1 cellular context compared by ENCODE assay signal in genomic region chr16:22347100-22347820, GRCh38.
TF ChIP-seq lines count a peak whose summit lies in the region.

No MANE protein-coding gene starts in this region.

TF ChIP-seq in HepG2, 621 proteins besides CTCF, POLR2A, EP300 and RAD21:
- TF ChIP-seq TBX3 (IDR thresholded peaks at IDR 0.05; ENCODE audit: borderline replicate concordance) (no peak), ZNF687 (CRISPR knock-in tag; IDR thresholded peaks at IDR 0.05) (peak; percentile 28; the same call in 1 of the 2 replicates), TFE3 (CRISPR knock-in tag; IDR thresholded peaks at IDR 0.05) (no peak), KLF13 (CRISPR knock-in tag; IDR thresholded peaks at IDR 0.05) (no peak), CCDC6 (CRISPR knock-in tag; IDR thresholded peaks at IDR 0.05) (no peak), ZNF501 (CRISPR knock-in tag; IDR thresholded peaks at IDR 0.05) (0 out of 2 replicates have a peak, but pooled peaks have one; percentile 12), ZNF768 (CRISPR knock-in tag; IDR thresholded peaks at IDR 0.05) (0 out of 2 replicates have a peak, but pooled peaks have one; percentile 38), ZNF567 (CRISPR knock-in tag; IDR thresholded peaks at IDR 0.05; ENCODE audit: borderline replicate concordance) (no peak), NFKB2 (CRISPR knock-in tag; IDR thresholded peaks at IDR 0.05; ENCODE audit: borderline replicate concordance) (no peak), AGO2 (optimal IDR thresholded peaks at IDR 0.05; ENCODE audit: low read depth, low read length) (peak; percentile 51), CREB3 (CRISPR knock-in tag; IDR thresholded peaks at IDR 0.05) (no peak), BHLHE40 (IDR thresholded peaks at IDR 0.05; ENCODE audit: low read length) (no peak), ZNF850 (CRISPR knock-in tag; conservative IDR thresholded peaks at IDR 0.05) (no peak), CC2D1A (CRISPR knock-in tag; IDR thresholded peaks at IDR 0.05) (no peak), DDIT3 (CRISPR knock-in tag; IDR thresholded peaks at IDR 0.05) (no peak), NR2C2 (CRISPR knock-in tag; IDR thresholded peaks at IDR 0.05; ENCODE audit: borderline replicate concordance) (no peak), ZNF563 (CRISPR knock-in tag; IDR thresholded peaks at IDR 0.05) (no peak), GABPA (IDR thresholded peaks at IDR 0.05; ENCODE audit: low read depth, low read length) (no peak), GABPA (CRISPR knock-in tag; IDR thresholded peaks at IDR 0.05; ENCODE audit: low read depth) (no peak), KLF9 (CRISPR knock-in tag; IDR thresholded peaks at IDR 0.05; ENCODE audit: low read depth) (no peak), TEAD3 (CRISPR knock-in tag; optimal IDR thresholded peaks at IDR 0.05; ENCODE audit: borderline replicate concordance) (peak; percentile 15), ZSCAN22 (CRISPR knock-in tag; IDR thresholded peaks at IDR 0.05) (no peak), PRMT3 (CRISPR knock-in tag; IDR thresholded peaks at IDR 0.05; ENCODE audit: borderline replicate concordance, low read depth) (no peak), ZC3H4 (CRISPR knock-in tag; IDR thresholded peaks at IDR 0.05; ENCODE audit: borderline replicate concordance) (no peak), SIN3B (IDR thresholded peaks at IDR 0.05; ENCODE audit: low read length) (no peak), FOXO1 (CRISPR knock-in tag; IDR thresholded peaks at IDR 0.05) (0 out of 2 replicates have a peak, but pooled peaks have one; percentile 9), BATF2 (CRISPR knock-in tag; IDR thresholded peaks at IDR 0.05) (no peak), ZBTB8A (CRISPR knock-in tag; IDR thresholded peaks at IDR 0.05; ENCODE audit: borderline replicate concordance, low read depth) (no peak), IRF1 (CRISPR knock-in tag; IDR thresholded peaks at IDR 0.05; ENCODE audit: low read depth) (no peak), MAFG (CRISPR knock-in tag; IDR thresholded peaks at IDR 0.05) (no peak), ZIK1 (CRISPR knock-in tag; IDR thresholded peaks at IDR 0.05; ENCODE audit: borderline replicate concordance, low read depth) (no peak), ZBTB25 (CRISPR knock-in tag; IDR thresholded peaks at IDR 0.05) (no peak), ZNF34 (CRISPR knock-in tag; IDR thresholded peaks at IDR 0.05; ENCODE audit: borderline replicate concordance) (no peak), SALL1 (CRISPR knock-in tag; IDR thresholded peaks at IDR 0.05) (0 out of 2 replicates have a peak, but pooled peaks have one; percentile 7), ZC3H13 (CRISPR knock-in tag; IDR thresholded peaks at IDR 0.05) (0 out of 2 replicates have a peak, but pooled peaks have one; percentile 13), ZBTB38 (CRISPR knock-in tag; IDR thresholded peaks at IDR 0.05) (peak; percentile 47; the same call in 1 of the 2 replicates), SMYD3 (CRISPR knock-in tag; IDR thresholded peaks at IDR 0.05) (no peak), RBM22 (optimal IDR thresholded peaks at IDR 0.05; ENCODE audit: low read length) (peak; percentile 65), PREB (CRISPR knock-in tag; IDR thresholded peaks at IDR 0.05) (no peak), RORA (CRISPR knock-in tag; IDR thresholded peaks at IDR 0.05) (no peak), FOXK2 (IDR thresholded peaks at IDR 0.05) (no peak)
- TF ChIP-seq, protein P1, sequence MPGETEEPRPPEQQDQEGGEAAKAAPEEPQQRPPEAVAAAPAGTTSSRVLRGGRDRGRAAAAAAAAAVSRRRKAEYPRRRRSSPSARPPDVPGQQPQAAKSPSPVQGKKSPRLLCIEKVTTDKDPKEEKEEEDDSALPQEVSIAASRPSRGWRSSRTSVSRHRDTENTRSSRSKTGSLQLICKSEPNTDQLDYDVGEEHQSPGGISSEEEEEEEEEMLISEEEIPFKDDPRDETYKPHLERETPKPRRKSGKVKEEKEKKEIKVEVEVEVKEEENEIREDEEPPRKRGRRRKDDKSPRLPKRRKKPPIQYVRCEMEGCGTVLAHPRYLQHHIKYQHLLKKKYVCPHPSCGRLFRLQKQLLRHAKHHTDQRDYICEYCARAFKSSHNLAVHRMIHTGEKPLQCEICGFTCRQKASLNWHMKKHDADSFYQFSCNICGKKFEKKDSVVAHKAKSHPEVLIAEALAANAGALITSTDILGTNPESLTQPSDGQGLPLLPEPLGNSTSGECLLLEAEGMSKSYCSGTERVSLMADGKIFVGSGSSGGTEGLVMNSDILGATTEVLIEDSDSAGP (CRISPR knock-in tag; IDR thresholded peaks at IDR 0.05; ENCODE audit: borderline replicate concordance), result no peak; the same call in 1 of the 2 replicates
- TF ChIP-seq, protein P2, sequence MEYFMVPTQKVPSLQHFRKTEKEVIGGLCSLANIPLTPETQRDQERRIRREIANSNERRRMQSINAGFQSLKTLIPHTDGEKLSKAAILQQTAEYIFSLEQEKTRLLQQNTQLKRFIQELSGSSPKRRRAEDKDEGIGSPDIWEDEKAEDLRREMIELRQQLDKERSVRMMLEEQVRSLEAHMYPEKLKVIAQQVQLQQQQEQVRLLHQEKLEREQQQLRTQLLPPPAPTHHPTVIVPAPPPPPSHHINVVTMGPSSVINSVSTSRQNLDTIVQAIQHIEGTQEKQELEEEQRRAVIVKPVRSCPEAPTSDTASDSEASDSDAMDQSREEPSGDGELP (IDR thresholded peaks at IDR 0.05; ENCODE audit: borderline replicate concordance, low read depth), result no peak
- TF ChIP-seq, protein P3, sequence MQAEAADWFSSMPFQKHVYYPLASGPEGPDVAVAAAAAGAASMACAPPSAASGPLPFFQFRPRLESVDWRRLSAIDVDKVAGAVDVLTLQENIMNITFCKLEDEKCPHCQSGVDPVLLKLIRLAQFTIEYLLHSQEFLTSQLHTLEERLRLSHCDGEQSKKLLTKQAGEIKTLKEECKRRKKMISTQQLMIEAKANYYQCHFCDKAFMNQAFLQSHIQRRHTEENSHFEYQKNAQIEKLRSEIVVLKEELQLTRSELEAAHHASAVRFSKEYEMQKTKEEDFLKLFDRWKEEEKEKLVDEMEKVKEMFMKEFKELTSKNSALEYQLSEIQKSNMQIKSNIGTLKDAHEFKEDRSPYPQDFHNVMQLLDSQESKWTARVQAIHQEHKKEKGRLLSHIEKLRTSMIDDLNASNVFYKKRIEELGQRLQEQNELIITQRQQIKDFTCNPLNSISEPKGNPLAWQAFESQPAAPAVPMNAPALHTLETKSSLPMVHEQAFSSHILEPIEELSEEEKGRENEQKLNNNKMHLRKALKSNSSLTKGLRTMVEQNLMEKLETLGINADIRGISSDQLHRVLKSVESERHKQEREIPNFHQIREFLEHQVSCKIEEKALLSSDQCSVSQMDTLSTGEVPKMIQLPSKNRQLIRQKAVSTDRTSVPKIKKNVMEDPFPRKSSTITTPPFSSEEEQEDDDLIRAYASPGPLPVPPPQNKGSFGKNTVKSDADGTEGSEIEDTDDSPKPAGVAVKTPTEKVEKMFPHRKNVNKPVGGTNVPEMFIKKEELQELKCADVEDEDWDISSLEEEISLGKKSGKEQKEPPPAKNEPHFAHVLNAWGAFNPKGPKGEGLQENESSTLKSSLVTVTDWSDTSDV (CRISPR knock-in tag; IDR thresholded peaks at IDR 0.05), result no peak
